In genomic region chr7:157219154-157219553, GRCh38 we compare ENCODE assay signal across 11 cellular contexts.
DNase-seq lines count a peak whose midpoint lies in the region; ATAC-seq and TF ChIP-seq lines count a peak whose summit lies in the region.
"Had no signal": no experiment of that assay in that cellular context is flagged by ENCODE, and none has a peak within 500 bp of the region (broad histone marks: within the 10 kb centered on the region; RNA-seq: fewer than 3 reads in every experiment).

No MANE protein-coding gene starts in this region.

- WGBS in ovary, 3 donors, result 53 to 61% (median 60%) methylated on average over 5 of the region's 5 CpGs

- TF ChIP-seq EP300 in ovary (IDR thresholded peaks at IDR 0.05), result no peak

- no peaks in the 10 kb centered on the region for H3K27me3 ChIP-seq in ovary
- H3K27me3 ChIP-seq: transverse colon had no signal

- H3K4me1 ChIP-seq in ovary (ENCODE audit: insufficient read depth), result no peaks in the 10 kb centered on the region
- H3K4me1 ChIP-seq: transverse colon had no signal

- H3K27ac ChIP-seq in ovary, result no peak overlapping the region
- H3K27ac ChIP-seq: transverse colon had no signal

- TF ChIP-seq CTCF in GM12865 (IDR thresholded peaks at IDR 0.05; ENCODE audit: insufficient read depth, low read depth, low read length, missing control alignments), result no peak
- TF ChIP-seq CTCF in ovary (IDR thresholded peaks at IDR 0.05), result no peak

- no peak for TF ChIP-seq POLR2A in ovary (IDR thresholded peaks at IDR 0.05)

- DNase-seq in GM12865 (ENCODE audit: low read depth), result peak; percentile 44
- DNase-seq in NAMALWA (ENCODE audit: low spot score), result peak; percentile 47
- no peak for DNase-seq in NCI-H128 (lab: John Stamatoyannopoulos, UW; ENCODE audit: unreplicated experiment)
- DNase-seq in T-helper 9 cell, result no peak
- no peak for DNase-seq in ovary
- DNase-seq: SW 1271, transverse colon had no signal

- ATAC-seq in GM19397 (IDR thresholded peaks at IDR 0.05; ENCODE audit: unreplicated experiment) (peak; percentile 74), HG02852 (IDR thresholded peaks at IDR 0.05; ENCODE audit: unreplicated experiment) (peak; percentile 89), GM18520 (IDR thresholded peaks at IDR 0.05; ENCODE audit: unreplicated experiment) (no peak)
- ATAC-seq: sciatic nerve had no signal

- intact Hi-C loops in ovary (cut with DNase I), result no loop called here

- H3K4me3 ChIP-seq in GM12865 (ENCODE audit: low read depth, low read length), result no peak overlapping the region
- no peak overlapping the region for H3K4me3 ChIP-seq in ovary
- H3K4me3 ChIP-seq: transverse colon had no signal

- no peaks in the 10 kb centered on the region for H3K36me3 ChIP-seq in ovary

- H3K9me3 ChIP-seq in ovary, result no peaks in the 10 kb centered on the region
- H3K9me3 ChIP-seq: transverse colon had no signal

Comparison
In these comparisons a context has a peak if more than half of its experiments do, and no peak if none do; other contexts are left out.
1. DNase-seq: peak in GM12865 (single experiment) and NAMALWA (single experiment); none in NCI-H128 (single experiment), T-helper 9 cell (single experiment) and ovary (0 of 5).